In genomic region chr17:63514974-63515373, GRCh38 we compare ENCODE assay signal across 22 cellular contexts. TPM values are rescaled to one million over a fixed set of nuclear protein-coding genes. Genes with fewer than 3 reads are reported as not detected.
A peak's percentile ranks its signal among the peaks of the same experiment; 100 is the strongest.
DNase-seq lines count a peak whose midpoint lies in the region; ATAC-seq and TF ChIP-seq lines count a peak whose summit lies in the region.
"Had no signal": no experiment of that assay in that cellular context is flagged by ENCODE, and none has a peak within 500 bp of the region (broad histone marks: within the 10 kb centered on the region; RNA-seq: fewer than 3 reads in every experiment).

No MANE protein-coding gene starts in this region.

- TF ChIP-seq CTCF in sigmoid colon (IDR thresholded peaks at IDR 0.05) = no peak
- no peak for TF ChIP-seq CTCF in left lung (IDR thresholded peaks at IDR 0.05)

- no peak overlapping the region for H3K27ac Mint-ChIP-seq in activated CD4-positive, alpha-beta T cell treated with anti-CD3 and anti-CD28 coated beads for 36 hours
- H3K27ac Mint-ChIP-seq: T-helper 17 cell had no signal

- 87 to 88% methylated on average over 2 of the region's 2 CpGs for WGBS in sigmoid colon, 2 donors

- H3K9me3 Mint-ChIP-seq in activated CD4-positive, alpha-beta T cell treated with anti-CD3 and anti-CD28 coated beads for 36 hours (ENCODE audit: low read depth) = no peaks in the 10 kb centered on the region

- no peaks in the 10 kb centered on the region for H3K36me3 Mint-ChIP-seq in activated CD4-positive, alpha-beta T cell treated with anti-CD3 and anti-CD28 coated beads for 36 hours (ENCODE audit: low read depth)

- H3K4me1 Mint-ChIP-seq in activated CD4-positive, alpha-beta T cell treated with anti-CD3 and anti-CD28 coated beads for 36 hours = peaks cover 11% of the 10 kb centered on the region
- H3K4me1 Mint-ChIP-seq: T-helper 17 cell had no signal

- no peak for DNase-seq in activated CD4-positive, alpha-beta T cell treated with anti-CD3 and anti-CD28 coated beads for 36 hours
- DNase-seq in activated CD4-positive, alpha-beta T cell treated with anti-CD3 and anti-CD28 coated beads for 1 hour = no peak
- DNase-seq in NCI-H510A treated with DMSO at 0.1 percent for 48 hours (lab: John Stamatoyannopoulos, UW) (no peak), sigmoid colon (no peak), left lung (no peak)
- DNase-seq: Calu3; KBM-7; MG63; NCI-H1105 treated with DMSO at 0.1 percent for 48 hours; NCI-H2029; NCI-H2171; NCI-H345; NCI-H524 treated with DMSO at 0.1 percent for 48 hours; NCI-H774; NK-92 treated with Interleukin-12 subunit alpha and Interleukin-12 subunit beta, amount 100 ng/mL, for 24 hours; PC-3; SJCRH30; T-helper 17 cell had no signal

- peak; percentile 39 for ATAC-seq in activated CD4-positive, alpha-beta T cell treated with anti-CD3 and anti-CD28 coated beads for 36 hours
- ATAC-seq in GM21576 (IDR thresholded peaks at IDR 0.05; ENCODE audit: unreplicated experiment) (peak; percentile 44), HG03025 (IDR thresholded peaks at IDR 0.05; ENCODE audit: low FRiP score, unreplicated experiment) (peak; percentile 41), left lung (no peak)
- ATAC-seq: PC-3, SK-N-SH treated with all-trans-retinoic acid at 6 μM for 48 hours, T-helper 17 cell had no signal

- TF ChIP-seq EP300 in sigmoid colon (IDR thresholded peaks at IDR 0.05) = no peak

- H3K27ac ChIP-seq in sigmoid colon = no peak overlapping the region
- no peak overlapping the region for H3K27ac ChIP-seq in left lung
- H3K27ac ChIP-seq: SJCRH30 had no signal

- H3K36me3 ChIP-seq in sigmoid colon = no peaks in the 10 kb centered on the region
- H3K36me3 ChIP-seq in left lung = no peaks in the 10 kb centered on the region
- H3K36me3 ChIP-seq: MG63, SJCRH30 had no signal

- no peak overlapping the region for H3K4me3 ChIP-seq in sigmoid colon
- H3K4me3 ChIP-seq in left lung = no peak overlapping the region
- H3K4me3 ChIP-seq: MG63, SJCRH30 had no signal

- H3K4me1 ChIP-seq in sigmoid colon (no peaks in the 10 kb centered on the region), left lung (no peaks in the 10 kb centered on the region)
- H3K4me1 ChIP-seq: SJCRH30 had no signal

- intact Hi-C loops in activated CD4-positive, alpha-beta T cell treated with anti-CD3 and anti-CD28 coated beads for 36 hours (cut with DNase I, micrococcal nuclease) = no loop called here
- intact Hi-C loops in sigmoid colon (cut with DNase I) = no loop called here
- intact Hi-C loops in left lung (cut with DNase I) = no loop called here

- CTCF ChIA-PET in activated CD4-positive, alpha-beta T cell treated with anti-CD3 and anti-CD28 coated beads for 36 hours (lab: Charles Lee) = interaction anchor here (1.0 kb wide), 1 partner anchor 67 kb away, joined by 3 read pairs; no protein-coding TSS in a partner anchor

- no peak overlapping the region for H3K4me3 Mint-ChIP-seq in activated CD4-positive, alpha-beta T cell treated with anti-CD3 and anti-CD28 coated beads for 36 hours
- H3K4me3 Mint-ChIP-seq: T-helper 17 cell had no signal

- POLR2A ChIA-PET in activated CD4-positive, alpha-beta T cell treated with anti-CD3 and anti-CD28 coated beads for 36 hours (lab: Charles Lee) = no interaction called here

- no peaks in the 10 kb centered on the region for H3K27me3 ChIP-seq in sigmoid colon
- peaks cover 0 to 6% of the 10 kb centered on the region in 2 donors for H3K27me3 ChIP-seq in left lung
- H3K27me3 ChIP-seq: SJCRH30 had no signal

- peaks cover 3% of the 10 kb centered on the region for H3K27me3 Mint-ChIP-seq in activated CD4-positive, alpha-beta T cell treated with anti-CD3 and anti-CD28 coated beads for 36 hours

- TF ChIP-seq POLR2A in sigmoid colon (IDR thresholded peaks at IDR 0.05) = no peak

- H3K9me3 ChIP-seq in sigmoid colon (no peaks in the 10 kb centered on the region), left lung (no peaks in the 10 kb centered on the region)
- H3K9me3 ChIP-seq: MG63, SJCRH30 had no signal

RNA-seq across cellular contexts. Expression of gene KCNH6, which starts 8.2 kb away (rescaled TPM):
- not detected for total RNA-seq in activated CD4-positive, alpha-beta T cell treated with anti-CD3 and anti-CD28 coated beads for 36 hours
- not detected for total RNA-seq in sigmoid colon
- polyA plus RNA-seq in sigmoid colon = under 1 TPM in 1 of 3 donors, not detected in 2; 0.13 TPM
- total RNA-seq in left lung = under 1 TPM; 0.41 to 0.71 TPM
- total RNA-seq: A172, Calu3, PC-3, SJCRH30, T-helper 17 cell had no signal

RNA-seq across cellular contexts. Expression of gene DCAF7, which starts 35.3 kb away (rescaled TPM):
- total RNA-seq in activated CD4-positive, alpha-beta T cell treated with anti-CD3 and anti-CD28 coated beads for 36 hours = 100 to 1,000 TPM; 106 to 117 TPM
- 10 to 100 TPM; 19.7 to 28.9 (median 23.5) TPM for total RNA-seq in sigmoid colon
- polyA plus RNA-seq in sigmoid colon = 10 to 100 TPM; 14.4 to 34.6 (median 23.1) TPM
- total RNA-seq in left lung = 10 to 100 TPM; 83.7 to 86.0 TPM

RNA-seq across cellular contexts. Expression of gene ACE, which starts 38.1 kb away (rescaled TPM):
- under 1 TPM; 0.26 to 0.46 TPM for total RNA-seq in activated CD4-positive, alpha-beta T cell treated with anti-CD3 and anti-CD28 coated beads for 36 hours
- total RNA-seq in sigmoid colon (10 to 100 TPM in 1 of 4 donors, 1 to 10 TPM in 3; 1.4 to 24.9 (median 2.8) TPM), left lung (10 to 100 TPM; 51.2 to 68.9 TPM)
- 1 to 10 TPM; 2.4 to 9.8 (median 2.5) TPM for polyA plus RNA-seq in sigmoid colon
